ENCODE assay signal across 22 cellular contexts in the genomic region with DNA sequence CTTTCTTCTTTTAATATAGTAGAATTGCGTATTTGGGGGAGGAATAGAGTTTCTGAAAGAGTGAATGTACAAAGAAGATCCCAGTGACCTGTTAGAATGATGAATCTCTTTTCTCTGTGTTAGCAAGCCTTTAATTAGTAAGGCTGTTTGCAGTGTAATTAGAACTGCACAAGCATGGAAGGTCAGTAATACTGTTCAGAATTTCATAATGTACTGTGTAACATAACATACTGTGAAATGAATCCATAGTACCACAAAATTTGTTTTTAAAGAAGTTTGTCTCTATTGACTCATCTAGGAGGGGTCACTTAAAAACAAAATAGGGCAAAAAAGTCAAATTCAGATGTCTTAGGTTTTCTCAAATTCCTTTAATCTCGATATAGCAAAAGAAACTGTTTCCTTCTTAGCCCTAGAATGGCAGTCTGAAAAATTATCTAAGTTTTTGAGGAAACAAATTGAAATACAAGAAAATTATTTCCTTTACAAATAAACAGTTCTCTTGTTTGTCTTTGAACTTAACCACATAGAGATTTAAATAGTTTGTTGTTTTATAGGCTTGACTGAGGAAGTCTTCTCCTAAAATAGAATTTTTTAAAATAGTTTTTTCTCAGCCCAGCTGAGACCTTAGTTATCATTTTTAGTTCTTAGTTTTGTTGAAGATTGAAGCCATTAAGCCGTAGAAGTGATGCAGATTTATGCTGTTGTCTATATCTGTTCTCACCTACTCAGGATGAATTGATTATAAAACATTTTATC. TPM values are rescaled to one million over a fixed set of nuclear protein-coding genes. Genes with fewer than 3 reads are reported as not detected.
DNase-seq lines count a peak whose midpoint lies in the region; ATAC-seq, FAIRE-seq and TF ChIP-seq lines count a peak whose summit lies in the region.
"Had no signal": no experiment of that assay in that cellular context is flagged by ENCODE, and none has a peak within 500 bp of the region (broad histone marks: within the 10 kb centered on the region; RNA-seq: fewer than 3 reads in every experiment).

No MANE protein-coding gene starts in this region.

- WGBS in GM12878 (ENCODE audit: insufficient coverage, insufficient replicate concordance, low lambda C conversion rate, missing lambda C conversion rate) = 1% methylated on average over 3 of the region's 3 CpGs
- 61% methylated on average over 3 of the region's 3 CpGs for WGBS in smooth muscle cell (ENCODE audit: low lambda C conversion rate)

- no peak overlapping the region for H2AFZ ChIP-seq in GM12878 (ENCODE audit: control insufficient read depth, low read depth, low read length)
- no peak overlapping the region for H2AFZ ChIP-seq in smooth muscle cell (ENCODE audit: low read depth)
- H2AFZ ChIP-seq: parathyroid adenoma had no signal

- in situ Hi-C loops in GM12878 (cut with MboI) = no loop called here

- TF ChIP-seq POLR2A in GM12878 (IDR thresholded peaks at IDR 0.05; ENCODE audit: low read depth, low read length) = no peak

- ATAC-seq in GM12878 (peak; percentile 7; the same call in 2 of the 3 replicates), HG02973 (IDR thresholded peaks at IDR 0.05; ENCODE audit: unreplicated experiment) (no peak)
- ATAC-seq: K562; naive thymus-derived CD4-positive, alpha-beta T cell; right lobe of liver had no signal

- FAIRE-seq in GM12878 (lab: Jason Lieb, UNC) = no peak
- FAIRE-seq: K562 had no signal

- no peaks in the 10 kb centered on the region for H4K20me1 ChIP-seq in GM12878 (ENCODE audit: control insufficient read depth, insufficient read depth)
- no peaks in the 10 kb centered on the region for H4K20me1 ChIP-seq in smooth muscle cell (ENCODE audit: low read depth)

- no peaks in the 10 kb centered on the region for H3K27me3 ChIP-seq in GM12878 (replicated peaks in 1 of 2; ENCODE audit: control insufficient read depth in 2 of 2, insufficient read depth in 2 of 2, low read length in 1 of 2)
- H3K27me3 ChIP-seq in smooth muscle cell (ENCODE audit: low read depth) = no peaks in the 10 kb centered on the region
- H3K27me3 ChIP-seq: esophagus muscularis mucosa, right lobe of liver had no signal

- TF ChIP-seq RAD21 in GM12878 (IDR thresholded peaks at IDR 0.05; ENCODE audit: insufficient read depth, low read depth, low read length) = no peak

- SMC1A ChIA-PET in GM12878 (lab: Charles Lee; ENCODE audit: uncharacterized antibody, unreplicated experiment) = no interaction called here

- CTCF ChIA-PET in GM12878 (lab: Yijun Ruan, JAX) = interaction anchor here (1.0 to 1.1 kb wide), 2 partner anchors 11 to 15 kb away, joined by 3 to 4 read pairs; no protein-coding TSS in a partner anchor

- H3K36me3 Mint-ChIP-seq in IgD-negative memory B cell = peaks cover 8% of the 10 kb centered on the region

- H3K4me2 ChIP-seq in GM12878 (ENCODE audit: control insufficient read depth, insufficient read depth) = peak overlapping the region; percentile 83
- peak overlapping the region; percentile 0 for H3K4me2 ChIP-seq in smooth muscle cell

- H3K27me3 Mint-ChIP-seq in IgD-negative memory B cell = no peaks in the 10 kb centered on the region
- H3K27me3 Mint-ChIP-seq: activated naive CD8-positive, alpha-beta T cell treated with anti-CD3 and anti-CD28 coated beads for 36 hours; naive thymus-derived CD4-positive, alpha-beta T cell had no signal

- peak overlapping the region; percentile 10 to 85 (median 48) for H3K4me3 Mint-ChIP-seq in IgD-negative memory B cell
- H3K4me3 Mint-ChIP-seq: activated naive CD8-positive, alpha-beta T cell treated with anti-CD3 and anti-CD28 coated beads for 36 hours; activated T-helper 1 cell treated with anti-CD3 and anti-CD28 coated beads, Interleukin-12 subunit alpha, Interleukin-12 subunit beta, Interleukin-2, Interleukin-4 antibody, amounts not matched to agents 30 ng/mL and 10 ng/mL and 1 ng/mL, durations not matched to agents 14 hours and 24 hours and 36 hours; naive thymus-derived CD4-positive, alpha-beta T cell had no signal

- H3K4me3 ChIP-seq in GM12878 (0 out of 2 replicates have a peak overlapping the region, but pooled peaks have one; percentile 9), smooth muscle cell (no peak overlapping the region)
- H3K4me3 ChIP-seq: esophagus muscularis mucosa, K562, right lobe of liver had no signal

- peak; percentile 22 for DNase-seq in EH (ENCODE audit: low read depth)
- DNase-seq in GM12878 (ENCODE audit: low read depth, low spot score) = no peak
- DNase-seq in smooth muscle cell (lab: John Stamatoyannopoulos, UW; ENCODE audit: unreplicated experiment) = no peak
- no peak for DNase-seq in caudate nucleus (lab: John Stamatoyannopoulos, UW)
- DNase-seq in activated CD4-positive, alpha-beta T cell treated with anti-CD3 and anti-CD28 coated beads, Interleukin-2, amount 50 U/mL, for 1 hour = no peak
- DNase-seq: activated CD4-positive, alpha-beta T cell treated with anti-CD3 and anti-CD28 coated beads for 1 hour; activated naive CD8-positive, alpha-beta T cell treated with anti-CD3 and anti-CD28 coated beads for 36 hours; DMS79; effector memory CD4-positive, alpha-beta T cell; kidney glomerular epithelial cell; MV-4-11; naive thymus-derived CD4-positive, alpha-beta T cell; NCI-H187; NCI-H748 treated with DMSO at 0.1 percent for 48 hours; right lobe of liver; stimulated activated naive CD4-positive, alpha-beta T cell treated with Interleukin-2 at 50 U/mL for 16 hours had no signal

- no TSS peak for BruUV-seq in GM12878 (replicated peaks; lab: Mats Ljungman, UMichigan)

- H3K9ac ChIP-seq in GM12878 (ENCODE audit: control insufficient read depth, insufficient read depth, low read length) (peak overlapping the region; percentile 9; the same call in 1 of the 2 replicates), smooth muscle cell (ENCODE audit: low read depth) (no peak overlapping the region)
- H3K9ac ChIP-seq: parathyroid adenoma had no signal

- H3K36me3 ChIP-seq in GM12878 (ENCODE audit: control insufficient read depth in 2 of 2, insufficient read depth in 2 of 2, low read length in 1 of 2) = no peaks in the 10 kb centered on the region
- no peaks in the 10 kb centered on the region for H3K36me3 ChIP-seq in smooth muscle cell (ENCODE audit: low read depth)
- H3K36me3 ChIP-seq: esophagus muscularis mucosa, right lobe of liver had no signal

- no peaks in the 10 kb centered on the region for H3K9me3 Mint-ChIP-seq in IgD-negative memory B cell
- H3K9me3 Mint-ChIP-seq: activated naive CD8-positive, alpha-beta T cell treated with anti-CD3 and anti-CD28 coated beads for 36 hours; activated T-helper 1 cell treated with anti-CD3 and anti-CD28 coated beads, Interleukin-12 subunit alpha, Interleukin-12 subunit beta, Interleukin-2, Interleukin-4 antibody, amounts not matched to agents 30 ng/mL and 10 ng/mL and 1 ng/mL, durations not matched to agents 14 hours and 24 hours and 36 hours; naive thymus-derived CD4-positive, alpha-beta T cell had no signal

- H3K4me1 Mint-ChIP-seq in IgD-negative memory B cell = peaks cover 43 to 54% (median 49%) of the 10 kb centered on the region in 3 donors

- no peak for TF ChIP-seq EP300 in GM12878 (IDR thresholded peaks at IDR 0.05; ENCODE audit: borderline replicate concordance in 1 of 2, control insufficient read depth in 1 of 2, low read depth in 2 of 2, low read length in 2 of 2)

- H3F3A ChIP-seq in smooth muscle cell (ENCODE audit: low read depth) = peaks cover 6% of the 10 kb centered on the region

- RAD21 ChIA-PET in GM12878 (lab: Charles Lee; ENCODE audit: unreplicated experiment) = interaction anchor here (1.4 to 1.8 kb wide), 2 partner anchors 10 to 14 kb away, joined by 3 to 8 read pairs; no protein-coding TSS in a partner anchor

- peaks cover 55% of the 10 kb centered on the region for H3K79me2 ChIP-seq in GM12878 (ENCODE audit: control insufficient read depth, insufficient read depth, low read length)
- peaks cover 13% of the 10 kb centered on the region for H3K79me2 ChIP-seq in smooth muscle cell (ENCODE audit: low read depth)

- H3K27ac Mint-ChIP-seq in IgD-negative memory B cell = peak overlapping the region; percentile 8 to 83 (median 81)
- H3K27ac Mint-ChIP-seq: activated naive CD8-positive, alpha-beta T cell treated with anti-CD3 and anti-CD28 coated beads for 36 hours; activated T-helper 1 cell treated with anti-CD3 and anti-CD28 coated beads, Interleukin-12 subunit alpha, Interleukin-12 subunit beta, Interleukin-2, Interleukin-4 antibody, amounts not matched to agents 30 ng/mL and 10 ng/mL and 1 ng/mL, durations not matched to agents 14 hours and 24 hours and 36 hours; naive thymus-derived CD4-positive, alpha-beta T cell had no signal

- H3K4me1 ChIP-seq in GM12878 (ENCODE audit: control insufficient read depth, insufficient read depth, low read length) (peaks cover 50% of the 10 kb centered on the region), smooth muscle cell (ENCODE audit: low read depth) (peaks cover 6% of the 10 kb centered on the region)
- H3K4me1 ChIP-seq: parathyroid adenoma, right lobe of liver had no signal

- H3K27ac ChIP-seq in GM12878 (ENCODE audit: control insufficient read depth, insufficient read depth) = peak overlapping the region; percentile 54
- no peak overlapping the region for H3K27ac ChIP-seq in smooth muscle cell (ENCODE audit: low read depth)
- no peak overlapping the region for H3K27ac ChIP-seq in caudate nucleus (ENCODE audit: low read depth, low read length)
- H3K27ac ChIP-seq: esophagus muscularis mucosa, parathyroid adenoma, right lobe of liver had no signal

- H3K9me3 ChIP-seq in GM12878 (replicated peaks; ENCODE audit: control insufficient read depth, insufficient read depth, low read length) = no peaks in the 10 kb centered on the region
- H3K9me3 ChIP-seq in smooth muscle cell (replicated peaks; ENCODE audit: low read depth) = no peaks in the 10 kb centered on the region
- H3K9me3 ChIP-seq: esophagus muscularis mucosa, right lobe of liver had no signal

- intact Hi-C loops in GM12878 (cut with micrococcal nuclease; ENCODE audit: unreplicated experiment) = no loop called here

- no peak for TF ChIP-seq CTCF in GM12878 (IDR thresholded peaks at IDR 0.05 in 2 of 3, conservative IDR thresholded peaks at IDR 0.05 in 1 of 3; ENCODE audit: control insufficient read depth in 2 of 3, extremely low read depth in 1 of 3, insufficient read depth in 1 of 3, low read depth in 3 of 3, low read length in 3 of 3)
- no peak for TF ChIP-seq CTCF in smooth muscle cell (IDR thresholded peaks at IDR 0.05; ENCODE audit: borderline replicate concordance, insufficient read depth, poor library complexity, severe bottlenecking)

- POLR2A ChIA-PET in GM12878 (lab: Charles Lee) = interaction anchor here (1.4 kb wide), 1 partner anchor 10 kb away, joined by 8 read pairs; no protein-coding TSS in a partner anchor

RNA-seq across cellular contexts. Expression of a gene that starts 12.5 kb away (rescaled TPM):
- polyA plus RNA-seq in IgD-negative memory B cell (196 TPM), GM12878 (2011; rRNA removed) (42.0 and 60.5 TPM in 2 replicates), GM12878 (2014; fragmentation: Illumina TruSeq; extraction: Trizol) (85.8 and 106 TPM in 2 replicates), GM12878 (2014; fragmentation: Nextera tagmentation; extraction: Ambion mirVana) (100 to 1,000 TPM; 107 to 117 TPM), GM12878 (2014; rRNA removed) (50.3 and 67.4 TPM in 2 replicates), GM12878 (2016; fragmentation: Nextera tagmentation; extraction: Ambion mirVana) (100 to 1,000 TPM; 148 to 151 TPM), smooth muscle cell (19.4 and 28.2 TPM in 2 replicates)
- total RNA-seq in GM12878 (2013; cell fraction: nucleolus; rRNA removed) = 99.1 and 113 TPM in 2 replicates
- total RNA-seq in GM12878 (2014; rRNA removed) (65.5 and 79.2 TPM in 2 replicates), GM12878 (2014; rRNA removed; fragmentation: Illumina TruSeq; extraction: Trizol) (77.2 and 77.5 TPM in 2 replicates), GM12878 (2021) (71.9 and 73.6 TPM in 2 replicates), smooth muscle cell (20.7 and 25.1 TPM in 2 replicates)
- polyA plus RNA-seq in GM12878 (2011; ENCODE audit: low read depth) = 28.6 TPM
- 18.0 and 19.4 TPM in 2 replicates for polyA plus RNA-seq in GM12878 (2011; cell fraction: cytosol; rRNA removed)
- polyA plus RNA-seq in GM12878 (2011; cell fraction: nucleus; rRNA removed) = 16.0 and 16.3 TPM in 2 replicates
- 31.2 and 42.7 TPM in 2 replicates for polyA plus RNA-seq in GM12878 (2012)
- 16.9 and 23.5 TPM in 2 replicates for polyA minus RNA-seq in GM12878 (2011; rRNA and poly(A)+ RNA removed)
- polyA minus RNA-seq in GM12878 (2011; cell fraction: cytosol; rRNA and poly(A)+ RNA removed) = 6.1 and 8.9 TPM in 2 replicates
- 25.1 and 39.7 TPM in 2 replicates for polyA minus RNA-seq in GM12878 (2011; cell fraction: nucleus; rRNA and poly(A)+ RNA removed)

RNA-seq across cellular contexts. Expression of a gene that starts 12.9 kb away (rescaled TPM):
- polyA plus RNA-seq in IgD-negative memory B cell (28.1 TPM), GM12878 (2011; rRNA removed) (83.4 and 108 TPM in 2 replicates), GM12878 (2014; fragmentation: Illumina TruSeq; extraction: Trizol) (70.9 and 96.8 TPM in 2 replicates), GM12878 (2014; fragmentation: Nextera tagmentation; extraction: Ambion mirVana) (10 to 100 TPM; 22.1 to 29.6 TPM), GM12878 (2014; rRNA removed) (46.6 and 47.4 TPM in 2 replicates), GM12878 (2016; fragmentation: Nextera tagmentation; extraction: Ambion mirVana) (10 to 100 TPM; 72.4 to 72.9 TPM), smooth muscle cell (18.3 and 29.1 TPM in 2 replicates)
- 54.6 and 57.6 TPM in 2 replicates for total RNA-seq in GM12878 (2013; cell fraction: nucleolus; rRNA removed)
- total RNA-seq in GM12878 (2014; rRNA removed) (46.8 and 52.3 TPM in 2 replicates), GM12878 (2014; rRNA removed; fragmentation: Illumina TruSeq; extraction: Trizol) (44.6 TPM in 2 replicates), GM12878 (2021) (46.7 and 48.6 TPM in 2 replicates), smooth muscle cell (28.5 and 29.3 TPM in 2 replicates)
- 23.9 TPM for polyA plus RNA-seq in GM12878 (2011; ENCODE audit: low read depth)
- 35.1 and 42.3 TPM in 2 replicates for polyA plus RNA-seq in GM12878 (2011; cell fraction: cytosol; rRNA removed)
- 32.4 and 36.4 TPM in 2 replicates for polyA plus RNA-seq in GM12878 (2011; cell fraction: nucleus; rRNA removed)
- polyA plus RNA-seq in GM12878 (2012) = 25.1 and 33.0 TPM in 2 replicates
- 51.2 and 72.1 TPM in 2 replicates for polyA minus RNA-seq in GM12878 (2011; rRNA and poly(A)+ RNA removed)
- 16.6 and 25.1 TPM in 2 replicates for polyA minus RNA-seq in GM12878 (2011; cell fraction: cytosol; rRNA and poly(A)+ RNA removed)
- polyA minus RNA-seq in GM12878 (2011; cell fraction: nucleus; rRNA and poly(A)+ RNA removed) = 23.9 and 32.9 TPM in 2 replicates
